ENCODE assay signal across 1 cellular context in the genomic region with DNA sequence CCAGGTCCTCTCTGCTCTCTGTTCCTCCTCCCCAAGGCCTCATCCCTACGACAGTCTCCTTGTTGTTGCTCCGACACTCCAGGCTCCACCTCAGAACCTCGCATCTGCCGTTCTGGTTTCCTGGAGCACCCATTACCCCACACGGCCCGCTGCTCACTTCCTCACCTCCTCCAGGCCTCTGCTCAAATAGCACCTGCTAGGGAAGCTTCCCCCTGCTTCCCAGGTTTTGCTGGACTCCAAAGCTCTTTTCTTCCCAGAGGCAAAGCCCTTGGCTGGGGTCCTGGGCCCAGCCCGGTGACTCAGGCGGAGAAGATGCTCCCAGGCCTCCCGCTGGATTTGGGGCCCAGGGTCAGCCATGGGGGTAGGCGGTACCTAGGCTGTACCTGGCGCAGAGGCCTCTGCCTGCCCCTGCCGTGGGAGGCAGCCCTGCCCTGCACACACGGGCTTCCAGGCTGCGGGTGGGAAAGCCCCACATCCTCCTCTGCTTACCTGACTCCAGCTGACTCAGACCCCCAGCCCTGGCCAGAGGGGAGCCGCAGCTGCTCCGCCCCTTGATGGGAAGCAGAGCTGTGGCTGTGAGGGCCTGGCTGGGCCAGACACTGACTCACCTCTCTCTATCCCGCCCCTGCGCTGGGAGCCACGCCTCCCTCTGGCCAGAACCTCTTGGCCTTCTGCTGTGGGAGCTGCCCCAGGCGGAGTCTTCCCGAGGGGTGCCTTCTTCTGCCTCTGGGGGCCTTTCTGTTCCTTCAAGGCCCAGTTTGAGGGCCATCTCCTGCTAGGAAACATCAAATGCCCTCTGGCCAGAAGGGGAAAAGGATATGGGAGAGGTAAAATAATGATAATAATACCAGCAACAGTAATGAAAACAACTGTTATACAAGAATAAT.
TF ChIP-seq lines count a peak whose summit lies in the region.

No MANE protein-coding gene starts in this region.

TF ChIP-seq in HEK293, 187 proteins besides CTCF, POLR2A, EP300 and RAD21 (continued from another document and continues in another):
- TF ChIP-seq ZNF639 (tag by site-specific recombination; IDR thresholded peaks at IDR 0.05), result no peak
- no peak for TF ChIP-seq ZFP41 (tag by site-specific recombination; IDR thresholded peaks at IDR 0.05; ENCODE audit: borderline replicate concordance)
- TF ChIP-seq ZFP3 (tag by site-specific recombination; IDR thresholded peaks at IDR 0.05; ENCODE audit: low read depth), result no peak
- TF ChIP-seq ZNF10 (tag by site-specific recombination; IDR thresholded peaks at IDR 0.05), result no peak
- no peak; the same call in 1 of the 2 replicates for TF ChIP-seq KLF10 (tag by site-specific recombination; IDR thresholded peaks at IDR 0.05)
- TF ChIP-seq ZNF311 (tag by site-specific recombination; IDR thresholded peaks at IDR 0.05; ENCODE audit: borderline replicate concordance), result no peak
- no peak for TF ChIP-seq ZNF23 (tag by site-specific recombination; IDR thresholded peaks at IDR 0.05; ENCODE audit: borderline replicate concordance)
- TF ChIP-seq BCL11B (tag by site-specific recombination; IDR thresholded peaks at IDR 0.05; ENCODE audit: low read depth), result no peak
- no peak for TF ChIP-seq ZNF266 (tag by site-specific recombination; IDR thresholded peaks at IDR 0.05; ENCODE audit: low read depth)
- no peak for TF ChIP-seq ZNF214 (tag by site-specific recombination; IDR thresholded peaks at IDR 0.05; ENCODE audit: borderline replicate concordance)
- TF ChIP-seq SP7 (tag by site-specific recombination; IDR thresholded peaks at IDR 0.05), result peak; percentile 83
- TF ChIP-seq HOXD13 (CRISPR knock-in tag; IDR thresholded peaks at IDR 0.05; ENCODE audit: borderline replicate concordance), result no peak
- TF ChIP-seq ZNF501 (tag by site-specific recombination; IDR thresholded peaks at IDR 0.05), result no peak
- TF ChIP-seq ZNF76 (tag by site-specific recombination; IDR thresholded peaks at IDR 0.05; ENCODE audit: borderline replicate concordance, low read depth), result no peak
- TF ChIP-seq, protein P1, sequence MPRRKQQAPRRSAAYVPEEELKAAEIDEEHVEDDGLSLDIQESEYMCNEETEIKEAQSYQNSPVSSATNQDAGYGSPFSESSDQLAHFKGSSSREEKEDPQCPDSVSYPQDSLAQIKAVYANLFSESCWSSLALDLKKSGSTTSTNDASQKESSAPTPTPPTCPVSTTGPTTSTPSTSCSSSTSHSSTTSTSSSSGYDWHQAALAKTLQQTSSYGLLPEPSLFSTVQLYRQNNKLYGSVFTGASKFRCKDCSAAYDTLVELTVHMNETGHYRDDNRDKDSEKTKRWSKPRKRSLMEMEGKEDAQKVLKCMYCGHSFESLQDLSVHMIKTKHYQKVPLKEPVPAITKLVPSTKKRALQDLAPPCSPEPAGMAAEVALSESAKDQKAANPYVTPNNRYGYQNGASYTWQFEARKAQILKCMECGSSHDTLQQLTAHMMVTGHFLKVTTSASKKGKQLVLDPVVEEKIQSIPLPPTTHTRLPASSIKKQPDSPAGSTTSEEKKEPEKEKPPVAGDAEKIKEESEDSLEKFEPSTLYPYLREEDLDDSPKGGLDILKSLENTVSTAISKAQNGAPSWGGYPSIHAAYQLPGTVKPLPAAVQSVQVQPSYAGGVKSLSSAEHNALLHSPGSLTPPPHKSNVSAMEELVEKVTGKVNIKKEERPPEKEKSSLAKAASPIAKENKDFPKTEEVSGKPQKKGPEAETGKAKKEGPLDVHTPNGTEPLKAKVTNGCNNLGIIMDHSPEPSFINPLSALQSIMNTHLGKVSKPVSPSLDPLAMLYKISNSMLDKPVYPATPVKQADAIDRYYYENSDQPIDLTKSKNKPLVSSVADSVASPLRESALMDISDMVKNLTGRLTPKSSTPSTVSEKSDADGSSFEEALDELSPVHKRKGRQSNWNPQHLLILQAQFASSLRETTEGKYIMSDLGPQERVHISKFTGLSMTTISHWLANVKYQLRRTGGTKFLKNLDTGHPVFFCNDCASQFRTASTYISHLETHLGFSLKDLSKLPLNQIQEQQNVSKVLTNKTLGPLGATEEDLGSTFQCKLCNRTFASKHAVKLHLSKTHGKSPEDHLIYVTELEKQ (tag by site-specific recombination; IDR thresholded peaks at IDR 0.05; ENCODE audit: borderline replicate concordance), result no peak
- no peak for TF ChIP-seq SETDB1 (IDR thresholded peaks at IDR 0.05; ENCODE audit: insufficient read length, low read length)
- TF ChIP-seq ZNF280D (tag by site-specific recombination; IDR thresholded peaks at IDR 0.05), result no peak
- TF ChIP-seq KLF9 (tag by site-specific recombination; IDR thresholded peaks at IDR 0.05; ENCODE audit: low read depth), result peak; percentile 65; the same call in 1 of the 2 replicates
- no peak for TF ChIP-seq KLF16 (tag by site-specific recombination; IDR thresholded peaks at IDR 0.05)
- TF ChIP-seq ZNF274 (IDR thresholded peaks at IDR 0.05; ENCODE audit: low read length), result no peak
- no peak for TF ChIP-seq ZNF274 (tag by site-specific recombination; IDR thresholded peaks at IDR 0.05; ENCODE audit: borderline replicate concordance)
- no peak for TF ChIP-seq ZNF114 (tag by site-specific recombination; IDR thresholded peaks at IDR 0.05)
- no peak for TF ChIP-seq ZSCAN23 (tag by site-specific recombination; IDR thresholded peaks at IDR 0.05)
- no peak for TF ChIP-seq REPIN1 (tag by site-specific recombination; IDR thresholded peaks at IDR 0.05; ENCODE audit: low read depth)
- no peak for TF ChIP-seq YY2 (tag by site-specific recombination; IDR thresholded peaks at IDR 0.05)
- no peak for TF ChIP-seq SCRT1 (tag by site-specific recombination; IDR thresholded peaks at IDR 0.05; ENCODE audit: borderline replicate concordance)
- TF ChIP-seq ZNF473 (tag by site-specific recombination; IDR thresholded peaks at IDR 0.05), result no peak
- TF ChIP-seq SCRT2 (tag by site-specific recombination; IDR thresholded peaks at IDR 0.05), result no peak
- TF ChIP-seq ZNF174 (tag by site-specific recombination; IDR thresholded peaks at IDR 0.05), result no peak
- no peak for TF ChIP-seq ZNF654 (tag by site-specific recombination; IDR thresholded peaks at IDR 0.05; ENCODE audit: low read depth)
- TF ChIP-seq ZNF423 (tag by site-specific recombination; IDR thresholded peaks at IDR 0.05), result no peak
- no peak for TF ChIP-seq ZNF391 (tag by site-specific recombination; IDR thresholded peaks at IDR 0.05; ENCODE audit: borderline replicate concordance, low read depth)
- TF ChIP-seq, protein P2, sequence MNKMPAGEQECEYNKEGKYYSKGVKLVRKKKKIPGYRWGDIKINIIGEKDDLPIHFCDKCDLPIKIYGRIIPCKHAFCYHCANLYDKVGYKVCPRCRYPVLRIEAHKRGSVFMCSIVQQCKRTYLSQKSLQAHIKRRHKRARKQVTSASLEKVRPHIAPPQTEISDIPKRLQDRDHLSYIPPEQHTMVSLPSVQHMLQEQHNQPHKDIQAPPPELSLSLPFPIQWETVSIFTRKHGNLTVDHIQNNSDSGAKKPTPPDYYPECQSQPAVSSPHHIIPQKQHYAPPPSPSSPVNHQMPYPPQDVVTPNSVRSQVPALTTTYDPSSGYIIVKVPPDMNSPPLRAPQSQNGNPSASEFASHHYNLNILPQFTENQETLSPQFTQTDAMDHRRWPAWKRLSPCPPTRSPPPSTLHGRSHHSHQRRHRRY (tag by site-specific recombination; IDR thresholded peaks at IDR 0.05), result no peak
- peak; percentile 36; the same call in 1 of the 2 replicates for TF ChIP-seq SP3 (tag by site-specific recombination; IDR thresholded peaks at IDR 0.05)
- no peak for TF ChIP-seq ZNF555 (tag by site-specific recombination; conservative IDR thresholded peaks at IDR 0.05)
- peak; percentile 32; the same call in 1 of the 2 replicates for TF ChIP-seq ZXDB (tag by site-specific recombination; IDR thresholded peaks at IDR 0.05)
- no peak for TF ChIP-seq ZNF362 (tag by site-specific recombination; IDR thresholded peaks at IDR 0.05)
- no peak for TF ChIP-seq GLI4 (tag by site-specific recombination; IDR thresholded peaks at IDR 0.05)
- no peak for TF ChIP-seq ZBTB6 (tag by site-specific recombination; IDR thresholded peaks at IDR 0.05)
- TF ChIP-seq ZNF433 (tag by site-specific recombination; IDR thresholded peaks at IDR 0.05; ENCODE audit: low read depth), result no peak
- peak; percentile 78 for TF ChIP-seq ZFHX2 (tag by site-specific recombination; conservative IDR thresholded peaks at IDR 0.05)
- no peak for TF ChIP-seq ZNF37A (tag by site-specific recombination; IDR thresholded peaks at IDR 0.05)
- TF ChIP-seq, protein P3, sequence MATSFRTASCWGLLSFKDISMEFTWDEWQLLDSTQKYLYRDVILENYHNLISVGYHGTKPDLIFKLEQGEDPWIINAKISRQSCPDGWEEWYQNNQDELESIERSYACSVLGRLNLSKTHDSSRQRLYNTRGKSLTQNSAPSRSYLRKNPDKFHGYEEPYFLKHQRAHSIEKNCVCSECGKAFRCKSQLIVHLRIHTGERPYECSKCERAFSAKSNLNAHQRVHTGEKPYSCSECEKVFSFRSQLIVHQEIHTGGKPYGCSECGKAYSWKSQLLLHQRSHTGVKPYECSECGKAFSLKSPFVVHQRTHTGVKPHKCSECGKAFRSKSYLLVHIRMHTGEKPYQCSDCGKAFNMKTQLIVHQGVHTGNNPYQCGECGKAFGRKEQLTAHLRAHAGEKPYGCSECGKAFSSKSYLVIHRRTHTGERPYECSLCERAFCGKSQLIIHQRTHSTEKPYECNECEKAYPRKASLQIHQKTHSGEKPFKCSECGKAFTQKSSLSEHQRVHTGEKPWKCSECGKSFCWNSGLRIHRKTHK (tag by site-specific recombination; IDR thresholded peaks at IDR 0.05), result no peak
- TF ChIP-seq ZNF624 (tag by site-specific recombination; IDR thresholded peaks at IDR 0.05), result no peak
- no peak for TF ChIP-seq ZNF449 (tag by site-specific recombination; IDR thresholded peaks at IDR 0.05)
- TF ChIP-seq, protein P4, sequence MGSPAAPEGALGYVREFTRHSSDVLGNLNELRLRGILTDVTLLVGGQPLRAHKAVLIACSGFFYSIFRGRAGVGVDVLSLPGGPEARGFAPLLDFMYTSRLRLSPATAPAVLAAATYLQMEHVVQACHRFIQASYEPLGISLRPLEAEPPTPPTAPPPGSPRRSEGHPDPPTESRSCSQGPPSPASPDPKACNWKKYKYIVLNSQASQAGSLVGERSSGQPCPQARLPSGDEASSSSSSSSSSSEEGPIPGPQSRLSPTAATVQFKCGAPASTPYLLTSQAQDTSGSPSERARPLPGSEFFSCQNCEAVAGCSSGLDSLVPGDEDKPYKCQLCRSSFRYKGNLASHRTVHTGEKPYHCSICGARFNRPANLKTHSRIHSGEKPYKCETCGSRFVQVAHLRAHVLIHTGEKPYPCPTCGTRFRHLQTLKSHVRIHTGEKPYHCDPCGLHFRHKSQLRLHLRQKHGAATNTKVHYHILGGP (tag by site-specific recombination; IDR thresholded peaks at IDR 0.05), result no peak
- TF ChIP-seq OSR2 (tag by site-specific recombination; IDR thresholded peaks at IDR 0.05), result no peak
- no peak for TF ChIP-seq ZNF404 (tag by site-specific recombination; IDR thresholded peaks at IDR 0.05)
